In the genomic region with DNA sequence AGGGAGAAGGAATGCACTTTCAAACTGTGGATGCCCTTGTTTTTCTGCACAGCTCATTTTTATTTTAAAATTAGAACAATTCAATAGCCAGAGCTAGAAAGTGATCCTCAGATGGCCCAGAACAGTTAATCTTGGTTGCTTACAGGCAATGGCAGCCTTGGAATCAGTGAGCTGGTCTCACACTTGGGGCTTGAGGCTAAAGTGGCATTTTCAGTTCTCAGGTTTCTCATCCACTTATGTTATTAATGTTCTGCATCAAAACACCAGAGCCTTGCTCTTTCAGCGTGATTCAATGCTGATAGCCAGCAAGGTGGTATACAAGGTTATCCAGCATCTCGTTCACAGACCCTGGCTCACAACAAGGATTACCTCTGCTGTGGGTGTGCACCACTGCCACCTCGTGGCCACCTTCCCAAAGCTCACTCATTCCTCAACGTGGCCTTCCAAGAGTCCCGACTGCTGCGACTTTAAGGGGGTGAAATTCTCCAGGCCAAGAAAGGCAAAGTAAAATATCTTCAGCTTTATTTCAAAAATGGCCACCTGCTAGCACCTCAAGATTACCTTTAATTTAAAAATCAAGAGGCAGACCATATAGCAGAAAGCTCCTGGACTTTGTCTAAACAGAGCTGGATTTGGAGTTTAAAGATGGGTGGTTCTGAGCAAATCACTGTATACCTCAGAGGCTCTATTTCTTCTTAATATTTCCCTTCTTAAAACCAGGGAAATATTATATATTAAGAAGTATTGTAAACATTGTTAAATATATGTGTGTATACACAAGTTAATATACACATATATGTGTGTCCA, we compare ENCODE assay signal across 8 cellular contexts. TPM values are rescaled to one million over a fixed set of nuclear protein-coding genes. Genes with fewer than 3 reads are reported as not detected.
DNase-seq lines count a peak whose midpoint lies in the region; ATAC-seq and TF ChIP-seq lines count a peak whose summit lies in the region.

No MANE protein-coding gene starts in this region.

- no TSS peak for BruUV-seq in PC-9 (replicated peaks; lab: Mats Ljungman, UMichigan)

- TF ChIP-seq EP300 in sigmoid colon (IDR thresholded peaks at IDR 0.05): no peak

- peaks cover 1% of the 10 kb centered on the region for H3K27me3 Mint-ChIP-seq in activated naive CD8-positive, alpha-beta T cell treated with anti-CD3 and anti-CD28 coated beads, Interleukin-2, amount 50 U/mL, for 24 hours

- CTCF ChIA-PET in PC-9 (lab: Charles Lee): no interaction called here

- no peak overlapping the region for H3K27ac Mint-ChIP-seq in activated naive CD8-positive, alpha-beta T cell treated with anti-CD3 and anti-CD28 coated beads, Interleukin-2, amount 50 U/mL, for 24 hours

- H2AFZ ChIP-seq in PC-9: no peak overlapping the region

- intact Hi-C loops in PC-9 (cut with micrococcal nuclease; ENCODE audit: unreplicated experiment): no loop called here
- intact Hi-C loops in sigmoid colon (cut with DNase I): no loop called here

- H3K27me3 ChIP-seq in PC-9 (ENCODE audit: insufficient read depth, low read depth) (no peaks in the 10 kb centered on the region), sigmoid colon (no peaks in the 10 kb centered on the region)

- no peaks in the 10 kb centered on the region for H3K4me1 Mint-ChIP-seq in activated naive CD8-positive, alpha-beta T cell treated with anti-CD3 and anti-CD28 coated beads, Interleukin-2, amount 50 U/mL, for 24 hours

- no peak overlapping the region for H3K4me2 ChIP-seq in PC-9

- H3K79me2 ChIP-seq in PC-9 (ENCODE audit: low read depth): no peaks in the 10 kb centered on the region

- POLR2A ChIA-PET in PC-9 (lab: Charles Lee; ENCODE audit: unreplicated experiment): interaction anchor here (0.6 kb wide), 1 partner anchor 1377 kb away, joined by 3 read pairs; no protein-coding TSS in a partner anchor

- no peaks in the 10 kb centered on the region for H3K9me2 ChIP-seq in PC-9 (ENCODE audit: insufficient read depth)

- no peaks in the 10 kb centered on the region for H3F3A ChIP-seq in PC-9 (ENCODE audit: insufficient read depth, low read depth)

- H3K9me3 ChIP-seq in PC-9 (ENCODE audit: insufficient read depth, low read depth): no peaks in the 10 kb centered on the region
- no peaks in the 10 kb centered on the region for H3K9me3 ChIP-seq in sigmoid colon

- no peaks in the 10 kb centered on the region for H4K20me1 ChIP-seq in PC-9 (ENCODE audit: insufficient read depth)

- H3K4me1 ChIP-seq in PC-9 (replicated peaks; ENCODE audit: insufficient read depth) (no peaks in the 10 kb centered on the region), sigmoid colon (no peaks in the 10 kb centered on the region)

- no peaks in the 10 kb centered on the region for H3K9me3 Mint-ChIP-seq in activated naive CD8-positive, alpha-beta T cell treated with anti-CD3 and anti-CD28 coated beads, Interleukin-2, amount 50 U/mL, for 24 hours

- TF ChIP-seq POLR2A in sigmoid colon (IDR thresholded peaks at IDR 0.05): no peak

- 4 to 20% methylated on average over 6 of the region's 6 CpGs for WGBS in sigmoid colon, 2 donors

- peak; percentile 85 for TF ChIP-seq CTCF in PC-9 (conservative IDR thresholded peaks at IDR 0.05)
- TF ChIP-seq CTCF in sigmoid colon (IDR thresholded peaks at IDR 0.05): peak in 3 of 4 experiments; percentile 12 to 55 (median 22)

- H3K36me3 ChIP-seq in PC-9 (ENCODE audit: low read depth) (no peaks in the 10 kb centered on the region), sigmoid colon (no peaks in the 10 kb centered on the region)

- H3K27ac ChIP-seq in PC-9 (no peak overlapping the region), sigmoid colon (no peak overlapping the region)

- no peak overlapping the region for H3K4me3 Mint-ChIP-seq in activated naive CD8-positive, alpha-beta T cell treated with anti-CD3 and anti-CD28 coated beads, Interleukin-2, amount 50 U/mL, for 24 hours

- no peak overlapping the region for H3K4me3 ChIP-seq in PC-9
- H3K4me3 ChIP-seq in sigmoid colon: no peak overlapping the region

- no peaks in the 10 kb centered on the region for H3K36me3 Mint-ChIP-seq in activated naive CD8-positive, alpha-beta T cell treated with anti-CD3 and anti-CD28 coated beads, Interleukin-2, amount 50 U/mL, for 24 hours (ENCODE audit: low read depth)

- peak; percentile 41 for DNase-seq in DMS79 treated with DMSO at 0.1 percent for 48 hours (lab: John Stamatoyannopoulos, UW)
- peak in 1 of 2 experiments; percentile 35 for DNase-seq in PC-9
- peak; percentile 45 for DNase-seq in activated naive CD8-positive, alpha-beta T cell treated with anti-CD3 and anti-CD28 coated beads, Interleukin-2, amount 50 U/mL, for 24 hours
- peak; percentile 9 for DNase-seq in hepatic stellate cell (ENCODE audit: low spot score)
- DNase-seq in sigmoid colon: no peak
- no peak for DNase-seq in DMS153 (lab: John Stamatoyannopoulos, UW)

- ATAC-seq in GM19438 (IDR thresholded peaks at IDR 0.05; ENCODE audit: low read depth, unreplicated experiment): peak; percentile 97
- peak; percentile 93 for ATAC-seq in HG03432 (IDR thresholded peaks at IDR 0.05; ENCODE audit: unreplicated experiment)
- ATAC-seq in activated naive CD8-positive, alpha-beta T cell treated with anti-CD3 and anti-CD28 coated beads, Interleukin-2, amount 50 U/mL, for 24 hours: peak; percentile 75

RNA-seq across cellular contexts. Expression of gene FSHB, which starts 34.2 kb away (rescaled TPM):
- not detected in 2 replicates for total RNA-seq in PC-9 (2021)
- not detected for total RNA-seq in sigmoid colon
- polyA plus RNA-seq in sigmoid colon: not detected

Comparison
In these comparisons a context has a peak if more than half of its experiments do, and no peak if none do; other contexts are left out.
1. DNase-seq: peak in DMS79 treated with DMSO at 0.1 percent for 48 hours (single experiment), activated naive CD8-positive, alpha-beta T cell treated with anti-CD3 and anti-CD28 coated beads, Interleukin-2, amount 50 U/mL, for 24 hours (single experiment) and hepatic stellate cell (single experiment); none in sigmoid colon (single experiment) and DMS153 (single experiment).
2. Peak in every context shown above with its lines, with median percentiles within 50 percentile points of each other: ATAC-seq.